ENCODE assay signal across 10 cellular contexts in the genomic region with DNA sequence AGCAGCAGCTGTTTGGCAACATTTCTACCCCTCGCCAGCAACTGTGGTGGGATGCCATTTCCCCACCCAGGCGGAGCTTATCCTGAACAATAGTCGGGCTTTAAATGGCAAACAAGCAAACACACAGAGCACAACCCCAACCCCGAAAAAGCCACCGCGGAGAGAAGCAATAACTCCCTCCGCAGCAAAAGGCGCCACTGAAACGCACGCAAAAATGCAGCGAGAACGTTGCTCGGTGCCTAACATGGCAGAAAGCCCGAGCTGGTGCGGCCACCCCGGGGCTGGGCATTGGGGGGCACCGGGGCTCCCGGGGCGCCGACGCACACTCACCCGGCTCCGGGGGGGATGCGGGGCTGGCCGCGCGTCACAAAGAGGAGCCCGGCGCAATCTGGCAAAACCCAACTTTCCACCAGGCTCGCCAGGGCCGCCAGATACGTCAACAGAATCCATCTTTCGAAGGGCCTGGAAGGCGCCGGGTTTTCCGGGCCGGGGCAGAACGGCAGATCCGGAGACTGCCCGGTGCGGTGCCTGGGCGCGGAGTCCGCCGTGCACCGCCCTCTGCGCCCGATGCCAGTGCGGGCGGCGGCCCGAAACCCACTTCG. TPM values are rescaled to one million over a fixed set of nuclear protein-coding genes. Genes with fewer than 3 reads are reported as not detected.
DNase-seq lines count a peak whose midpoint lies in the region; ATAC-seq, FAIRE-seq and TF ChIP-seq lines count a peak whose summit lies in the region.
"Had no signal": no experiment of that assay in that cellular context is flagged by ENCODE, and none has a peak within 500 bp of the region (broad histone marks: within the 10 kb centered on the region; RNA-seq: fewer than 3 reads in every experiment).

No MANE protein-coding gene starts in this region.

- peaks cover 45% of the 10 kb centered on the region for H3K27me3 Mint-ChIP-seq in T-helper 2 cell treated with Interferon-gamma antibody and Interleukin-4, amounts not matched to agents 5 μg/mL and 100 μg/mL, for 36 hours (ENCODE audit: low read depth)

- H3K4me3 ChIP-seq in body of pancreas (peak overlapping the region; percentile 9 to 30), lung (peak overlapping the region; percentile 49), transverse colon (peak overlapping the region; percentile 4 to 65 (median 41))

- H3K9me3 ChIP-seq in body of pancreas (no peaks in the 10 kb centered on the region), lung (ENCODE audit: control insufficient read depth in 2 of 2, insufficient read depth in 1 of 2, low read length in 1 of 2) (peaks cover 0 to 3% of the 10 kb centered on the region in 2 donors), transverse colon (no peaks in the 10 kb centered on the region)

- H3K36me3 Mint-ChIP-seq in T-helper 2 cell treated with Interferon-gamma antibody and Interleukin-4, amounts not matched to agents 5 μg/mL and 100 μg/mL, for 36 hours (ENCODE audit: low read depth), result no peaks in the 10 kb centered on the region

- TF ChIP-seq POLR2A in body of pancreas (IDR thresholded peaks at IDR 0.05) (no peak), transverse colon (IDR thresholded peaks at IDR 0.05) (no peak), GM12891 (IDR thresholded peaks at IDR 0.05; ENCODE audit: low read depth, low read length) (no peak)

- H3K4me1 ChIP-seq in body of pancreas (no peaks in the 10 kb centered on the region), lung (ENCODE audit: control insufficient read depth in 2 of 2, insufficient read depth in 2 of 2, low read length in 2 of 2) (no peaks in the 10 kb centered on the region), transverse colon (peaks cover 0 to 3% (median 0%) of the 10 kb centered on the region in 4 donors)

- no peaks in the 10 kb centered on the region for H3K36me3 ChIP-seq in body of pancreas (replicated peaks in 1 of 2; ENCODE audit: insufficient read depth in 1 of 2, low read depth in 2 of 2)
- no peaks in the 10 kb centered on the region for H3K36me3 ChIP-seq in lung (ENCODE audit: control insufficient read depth in 2 of 2, insufficient read depth in 2 of 2, low read length in 2 of 2)
- no peaks in the 10 kb centered on the region for H3K36me3 ChIP-seq in transverse colon

- no peak for DNase-seq in T-helper 2 cell treated with Interferon-gamma antibody and Interleukin-4, amounts not matched to agents 5 μg/mL and 100 μg/mL, for 36 hours (ENCODE audit: low spot score)
- DNase-seq in T-helper 2 cell (no peak), body of pancreas (peak in 2 of 4 donors; percentile 18 to 27), lung (ENCODE audit: low spot score) (no peak), transverse colon (no peak), GM12891 (ENCODE audit: insufficient read length, low spot score) (no peak), T1000 (lab: John Stamatoyannopoulos, UW) (no peak)
- no peak for DNase-seq in stimulated activated CD4-positive, alpha-beta T cell treated with anti-CD3 and anti-CD28 coated beads, Interleukin-1b, Interleukin-23, amount 100 ng/mL, for 48 hours

- 0% methylated on average over 29 of the region's 53 CpGs; no CpG with 5 or more reads in 1 of the 2 donors for WGBS in body of pancreas, 2 donors
- 2 to 30% methylated on average over 21 to 53 of the region's 53 CpGs for WGBS in lung, 2 donors
- WGBS in transverse colon (ENCODE audit: low coverage in 1 of 2), 2 donors, result 0 to 66% methylated on average over 1 to 42 of the region's 53 CpGs

- in situ Hi-C loops in transverse colon (cut with MboI; ENCODE audit: low pct_ligation_motif_present in 1 of 4, low pct_unique_long_range_greater_than_20kb in 1 of 4, low sequenced_read_pairs in 3 of 4), result no loop called here

- no peaks in the 10 kb centered on the region for H3K4me1 Mint-ChIP-seq in T-helper 2 cell treated with Interferon-gamma antibody and Interleukin-4, amounts not matched to agents 5 μg/mL and 100 μg/mL, for 36 hours (ENCODE audit: low read depth)

- no peaks in the 10 kb centered on the region for H3K27me3 ChIP-seq in body of pancreas
- H3K27me3 ChIP-seq in lung (ENCODE audit: control insufficient read depth, insufficient read depth), result peaks cover 14% of the 10 kb centered on the region
- peaks cover 20% of the 10 kb centered on the region for H3K27me3 ChIP-seq in transverse colon

- H3K27ac Mint-ChIP-seq in T-helper 2 cell treated with Interferon-gamma antibody and Interleukin-4, amounts not matched to agents 5 μg/mL and 100 μg/mL, for 36 hours, result no peak overlapping the region

- no peak for TF ChIP-seq CTCF in body of pancreas (IDR thresholded peaks at IDR 0.05)
- no peak for TF ChIP-seq CTCF in lung (IDR thresholded peaks at IDR 0.05; ENCODE audit: control extremely low read depth, extremely low read depth)
- no peak for TF ChIP-seq CTCF in transverse colon (IDR thresholded peaks at IDR 0.05)

- peak overlapping the region; percentile 47 for H3K4me3 Mint-ChIP-seq in T-helper 2 cell treated with Interferon-gamma antibody and Interleukin-4, amounts not matched to agents 5 μg/mL and 100 μg/mL, for 36 hours

- H3K27ac ChIP-seq in body of pancreas (peak overlapping the region in 3 of 4 donors; percentile 30 to 63 (median 51)), lung (ENCODE audit: low read depth in 1 of 2, low read length in 1 of 2) (peak overlapping the region; percentile 26 to 75), transverse colon (peak overlapping the region; percentile 34 to 70 (median 65))

- no peak for FAIRE-seq in GM12891 (lab: Jason Lieb, UNC)
- FAIRE-seq: G401.6 had no signal

- no peaks in the 10 kb centered on the region for H3K9me3 Mint-ChIP-seq in T-helper 2 cell treated with Interferon-gamma antibody and Interleukin-4, amounts not matched to agents 5 μg/mL and 100 μg/mL, for 36 hours

- ATAC-seq in body of pancreas (peak; percentile 15), lung (ENCODE audit: insufficient read depth, low FRiP score) (no peak)

- TF ChIP-seq EP300 in transverse colon (IDR thresholded peaks at IDR 0.05; ENCODE audit: low read depth), result no peak

- intact Hi-C loops in body of pancreas (cut with DNase I), result no loop called here
- intact Hi-C loops in transverse colon (cut with DNase I; ENCODE audit: low total_unique reads), result no loop called here

TF ChIP-seq in GM12891, 5 proteins besides CTCF, POLR2A, EP300 and RAD21:
- TF ChIP-seq POU2F2 (IDR thresholded peaks at IDR 0.05; ENCODE audit: low read depth, low read length) (no peak), SPI1 (IDR thresholded peaks at IDR 0.05; ENCODE audit: low read depth, low read length) (no peak), POLR2AphosphoS5 (IDR thresholded peaks at IDR 0.05; ENCODE audit: low read depth, low read length) (no peak)

RNA-seq across cellular contexts. Expression of gene RAI2, which starts 0.8 kb away (rescaled TPM):
- 1 to 10 TPM; 4.9 to 8.6 TPM for total RNA-seq in body of pancreas
- total RNA-seq in lung, result 10 to 100 TPM; 13.5 to 19.9 TPM
- 10 to 100 TPM; 11.5 to 13.8 TPM for polyA plus RNA-seq in lung
- total RNA-seq in transverse colon, result 10 to 100 TPM in 2 of 4 donors, 1 to 10 TPM in 2; 4.0 to 16.5 (median 11.0) TPM
- polyA plus RNA-seq in GM12891 (2012; ENCODE audit: low read depth, missing spikeins), result not detected
- total RNA-seq: M059J had no signal
